8 cellular contexts compared by ENCODE assay signal in genomic region chr1:6246497-6247295, GRCh38. TPM values are rescaled to one million over a fixed set of nuclear protein-coding genes. Genes with fewer than 3 reads are reported as not detected.
DNase-seq lines count a peak whose midpoint lies in the region; ATAC-seq and TF ChIP-seq lines count a peak whose summit lies in the region.

No MANE protein-coding gene starts in this region.

- peak; percentile 77 for DNase-seq in DND-41
- peak; percentile 51 for DNase-seq in Panc1 (ENCODE audit: low read depth, low spot score)
- DNase-seq in activated T-cell treated with anti-CD3 and anti-CD28 coated beads, Interleukin-2, amount 50 U/mL, for 48 hours: peak; percentile 86 to 89
- DNase-seq in fibroblast of mammary gland (ENCODE audit: low read depth): peak; percentile 68
- peak; percentile 22 to 83 (median 71) for DNase-seq in stimulated activated naive CD4-positive, alpha-beta T cell (lab: John Stamatoyannopoulos, UW)

- H3K27me3 ChIP-seq in DND-41 (ENCODE audit: insufficient read depth, low read length, poor library complexity) (no peaks in the 10 kb centered on the region), HUES48 (ENCODE audit: control insufficient read depth, insufficient read depth, low read length) (peaks cover 57% of the 10 kb centered on the region), Panc1 (ENCODE audit: control insufficient read depth, insufficient read depth, low read length) (no peaks in the 10 kb centered on the region; the same call in 1 of the 2 replicates)

- H2AFZ ChIP-seq in DND-41 (ENCODE audit: low read depth, low read length): no peak overlapping the region

- ATAC-seq in DND-41 (ENCODE audit: insufficient read depth, low read depth) (peak; percentile 73), Panc1 (peak; percentile 51), GM21737 (IDR thresholded peaks at IDR 0.05; ENCODE audit: unreplicated experiment) (no peak)

- no peak overlapping the region for H3K27ac ChIP-seq in DND-41 (ENCODE audit: low read length)
- H3K27ac ChIP-seq in HUES48 (ENCODE audit: low read depth, low read length): peak overlapping the region; percentile 46
- H3K27ac ChIP-seq in Panc1 (ENCODE audit: low read length): no peak overlapping the region

- no peaks in the 10 kb centered on the region for H3K9me3 Mint-ChIP-seq in nephron

- H3K4me1 Mint-ChIP-seq in nephron: peaks cover 11% of the 10 kb centered on the region

- H3K36me3 ChIP-seq in DND-41 (ENCODE audit: insufficient read depth, low read length) (no peaks in the 10 kb centered on the region), HUES48 (ENCODE audit: control insufficient read depth, insufficient read depth, low read length) (no peaks in the 10 kb centered on the region), Panc1 (ENCODE audit: control insufficient read depth, insufficient read depth, low read length) (no peaks in the 10 kb centered on the region)

- no peaks in the 10 kb centered on the region for H3K9me3 ChIP-seq in DND-41 (ENCODE audit: insufficient read depth, low read length, severe bottlenecking)
- no peaks in the 10 kb centered on the region for H3K9me3 ChIP-seq in HUES48 (ENCODE audit: control insufficient read depth, insufficient read depth, low read length)
- H3K9me3 ChIP-seq in Panc1 (ENCODE audit: control insufficient read depth, insufficient read depth, low read depth, low read length): no peaks in the 10 kb centered on the region

- H3K4me3 Mint-ChIP-seq in nephron: peak overlapping the region; percentile 63 to 74 (median 68)

- POLR2A ChIA-PET in Panc1 (lab: Charles Lee): interaction anchor here (0.6 kb wide), 2 partner anchors 42 to 687 kb away, joined by 3 read pairs; no protein-coding TSS in a partner anchor

- in situ Hi-C loops in Panc1 (cut with HindIII; ENCODE audit: low pct_unique_long_range_greater_than_20kb, low sequenced_read_pairs): no loop called here

- H3K4me1 ChIP-seq in DND-41 (ENCODE audit: insufficient read depth, low read length) (peaks cover 8% of the 10 kb centered on the region), HUES48 (ENCODE audit: control insufficient read depth, insufficient read depth, low read length) (peaks cover 13% of the 10 kb centered on the region; the same call in 1 of the 2 replicates), Panc1 (ENCODE audit: control insufficient read depth, insufficient read depth, low read length) (peaks cover 10% of the 10 kb centered on the region)

- TF ChIP-seq CTCF in DND-41 (IDR thresholded peaks at IDR 0.05; ENCODE audit: borderline replicate concordance, extremely low read depth, low read length, poor library complexity, severe bottlenecking) (peak; percentile 91), Panc1 (IDR thresholded peaks at IDR 0.05) (peak; percentile 94), fibroblast of mammary gland (conservative IDR thresholded peaks at IDR 0.05; ENCODE audit: control insufficient read depth, insufficient read depth, low read depth, low read length) (peak; percentile 79), nephron (IDR thresholded peaks at IDR 0.05; ENCODE audit: unreplicated experiment in 3 of 3) (peak; percentile 91 to 95 (median 91))

- no peaks in the 10 kb centered on the region for H3K79me2 ChIP-seq in DND-41 (ENCODE audit: insufficient read depth, low read length)

- no peak overlapping the region for H3K4me2 ChIP-seq in DND-41 (ENCODE audit: insufficient read depth, low read length)

- peaks cover 30% of the 10 kb centered on the region for H4K20me1 ChIP-seq in DND-41 (ENCODE audit: insufficient read depth, low read length)

- no peaks in the 10 kb centered on the region for H3K36me3 Mint-ChIP-seq in nephron (ENCODE audit: low read depth)

- H3K27ac Mint-ChIP-seq in nephron: no peak overlapping the region

- BruUV-seq in Panc1 (replicated peaks; lab: Mats Ljungman, UMichigan): no TSS peak

- no peak overlapping the region for H3K9ac ChIP-seq in DND-41 (ENCODE audit: low read depth, low read length)
- H3K9ac ChIP-seq in HUES48 (ENCODE audit: low read depth, low read length): no peak overlapping the region; the same call in 1 of the 2 replicates

- no peak overlapping the region for H3K4me3 ChIP-seq in DND-41 (ENCODE audit: low read depth in 1 of 2, low read length in 2 of 2)
- H3K4me3 ChIP-seq in HUES48 (ENCODE audit: low read depth, low read length): peak overlapping the region; percentile 69
- peak overlapping the region; percentile 48 to 64 for H3K4me3 ChIP-seq in Panc1 (ENCODE audit: low read depth in 2 of 2, low read length in 2 of 2)
- no peak overlapping the region for H3K4me3 ChIP-seq in fibroblast of mammary gland (ENCODE audit: control insufficient read depth, low read depth, low read length)

- H3K27me3 Mint-ChIP-seq in nephron (ENCODE audit: low read depth): peaks cover 82% of the 10 kb centered on the region

- intact Hi-C loops in Panc1 (cut with micrococcal nuclease; ENCODE audit: unreplicated experiment): loop anchor here (1.0 to 5.0 kb wide), 3 partner anchors 97 to 231 kb away; no protein-coding TSS in a partner anchor

- CTCF ChIA-PET in Panc1 (lab: Charles Lee): interaction anchor here (0.6 to 3.3 kb wide), 11 partner anchors 10 to 276 kb away, joined by 3 to 29 read pairs (median 4); no protein-coding TSS in a partner anchor

RNA-seq across cellular contexts. Expression of gene HES3, which starts 2.7 kb away (rescaled TPM):
- not detected for total RNA-seq in Panc1 (2021; ENCODE audit: unreplicated experiment)
- polyA plus RNA-seq in Panc1 (2012; ENCODE audit: insufficient read length): not detected

RNA-seq across cellular contexts. Expression of gene ICMT, which starts 10.9 kb away (rescaled TPM):
- 81.0 TPM for total RNA-seq in Panc1 (2021; ENCODE audit: unreplicated experiment)
- polyA plus RNA-seq in Panc1 (2012; ENCODE audit: insufficient read length): 56.6 TPM

RNA-seq across cellular contexts. Expression of gene GPR153, which starts 14.2 kb away (rescaled TPM):
- 5.5 TPM for total RNA-seq in Panc1 (2021; ENCODE audit: unreplicated experiment)
- polyA plus RNA-seq in Panc1 (2012; ENCODE audit: insufficient read length): 7.1 TPM

RNA-seq across cellular contexts. Expression of gene RNF207, which starts 40.8 kb away (rescaled TPM):
- total RNA-seq in Panc1 (2021; ENCODE audit: unreplicated experiment): 115 TPM
- polyA plus RNA-seq in Panc1 (2012; ENCODE audit: insufficient read length): 84.5 TPM

RNA-seq across cellular contexts. Expression of gene RPL22, which starts 47.3 kb away (rescaled TPM):
- total RNA-seq in Panc1 (2021; ENCODE audit: unreplicated experiment): 309 TPM
- polyA plus RNA-seq in Panc1 (2012; ENCODE audit: insufficient read length): 319 TPM

Comparison
In these comparisons a context has a peak if more than half of its experiments do, and no peak if none do; other contexts are left out.
1. H3K4me3 ChIP-seq: peak in HUES48 (single experiment) and Panc1 (2 of 2); none in DND-41 (0 of 2) and fibroblast of mammary gland (single experiment).
2. Peak in every context shown above with its lines, with median percentiles within 50 percentile points of each other: DNase-seq and CTCF ChIP-seq.